ENCODE assay signal across 8 cellular contexts in genomic region chr15:82046668-82047492, GRCh38. TPM values are rescaled to one million over a fixed set of nuclear protein-coding genes. Genes with fewer than 3 reads are reported as not detected.
DNase-seq lines count a peak whose midpoint lies in the region; ATAC-seq and TF ChIP-seq lines count a peak whose summit lies in the region.

No MANE protein-coding gene starts in this region.

- peak; percentile 69 for ATAC-seq in GM21737 (IDR thresholded peaks at IDR 0.05; ENCODE audit: unreplicated experiment)

- H3K4me1 Mint-ChIP-seq in activated T-helper 2 cell treated with anti-CD3 and anti-CD28 coated beads, Interferon-gamma antibody, Interleukin-2, Interleukin-4, amounts not matched to agents 10 μg/mL and 5 μg/mL and 100 μg/mL, durations not matched to agents 14 hours and 24 hours and 36 hours (ENCODE audit: low read depth), result peaks cover 7% of the 10 kb centered on the region
- H3K4me1 Mint-ChIP-seq in stimulated activated naive CD8-positive, alpha-beta T cell treated with anti-CD3 and anti-CD28 coated beads, Interleukin-15, Interleukin-2, amounts not matched to agents 100 ng/mL and 50 ng/mL, for 24 hours (ENCODE audit: low read depth), result peaks cover 15% of the 10 kb centered on the region

- H3K36me3 ChIP-seq in KMS-11 (ENCODE audit: insufficient read depth), result no peaks in the 10 kb centered on the region
- H3K36me3 ChIP-seq in neural cell (ENCODE audit: insufficient read depth, low read length), result peaks cover 15% of the 10 kb centered on the region

- peak overlapping the region; percentile 89 for H3K27ac Mint-ChIP-seq in activated T-helper 2 cell treated with anti-CD3 and anti-CD28 coated beads, Interferon-gamma antibody, Interleukin-2, Interleukin-4, amounts not matched to agents 10 μg/mL and 5 μg/mL and 100 μg/mL, durations not matched to agents 14 hours and 24 hours and 36 hours
- peak overlapping the region; percentile 80 for H3K27ac Mint-ChIP-seq in stimulated activated naive CD8-positive, alpha-beta T cell treated with anti-CD3 and anti-CD28 coated beads, Interleukin-15, Interleukin-2, amounts not matched to agents 100 ng/mL and 50 ng/mL, for 24 hours

- no peaks in the 10 kb centered on the region for H3K36me3 Mint-ChIP-seq in activated T-helper 2 cell treated with anti-CD3 and anti-CD28 coated beads, Interferon-gamma antibody, Interleukin-2, Interleukin-4, amounts not matched to agents 10 μg/mL and 5 μg/mL and 100 μg/mL, durations not matched to agents 14 hours and 24 hours and 36 hours (ENCODE audit: low read depth)
- H3K36me3 Mint-ChIP-seq in stimulated activated naive CD8-positive, alpha-beta T cell treated with anti-CD3 and anti-CD28 coated beads, Interleukin-15, Interleukin-2, amounts not matched to agents 100 ng/mL and 50 ng/mL, for 24 hours (ENCODE audit: low read depth), result peaks cover 3% of the 10 kb centered on the region

- H3K9me3 ChIP-seq in neural cell (ENCODE audit: low read length), result peaks cover 3% of the 10 kb centered on the region

- peak; percentile 62 for TF ChIP-seq EP300 in neural cell (conservative IDR thresholded peaks at IDR 0.05; ENCODE audit: poor library complexity, severe bottlenecking)

- H2AFZ ChIP-seq in KMS-11 (ENCODE audit: low read depth), result peak overlapping the region; percentile 83
- H2AFZ ChIP-seq in neural cell (ENCODE audit: low read depth, low read length), result peak overlapping the region; percentile 88

- intact Hi-C loops in activated T-helper 2 cell treated with anti-CD3 and anti-CD28 coated beads, Interferon-gamma antibody, Interleukin-2, Interleukin-4, amounts not matched to agents 10 μg/mL and 5 μg/mL and 100 μg/mL, durations not matched to agents 14 hours and 24 hours and 36 hours (cut with micrococcal nuclease), result loop anchor here (5.0 to 10.0 kb wide), 4 partner anchors 565 to 1055 kb away; no protein-coding TSS in a partner anchor

- peak; percentile 47 for TF ChIP-seq CTCF in KMS-11 (conservative IDR thresholded peaks at IDR 0.05; ENCODE audit: low read depth, low read length)
- TF ChIP-seq CTCF in fibroblast of the aortic adventitia (IDR thresholded peaks at IDR 0.05; ENCODE audit: insufficient read depth, low read length), result peak; percentile 67
- TF ChIP-seq CTCF in neural cell (IDR thresholded peaks at IDR 0.05; ENCODE audit: poor library complexity, severe bottlenecking), result peak; percentile 94

- H3K79me2 ChIP-seq in KMS-11 (ENCODE audit: insufficient read depth, low read depth), result no peaks in the 10 kb centered on the region
- peaks cover 38% of the 10 kb centered on the region for H3K79me2 ChIP-seq in neural cell (replicated peaks; ENCODE audit: insufficient read depth, low read length)

- H4K20me1 ChIP-seq in KMS-11 (ENCODE audit: insufficient read depth), result no peaks in the 10 kb centered on the region
- peaks cover 23% of the 10 kb centered on the region for H4K20me1 ChIP-seq in neural cell (ENCODE audit: insufficient read depth)

- H3K27ac ChIP-seq in KMS-11 (peak overlapping the region; percentile 80), neural cell (ENCODE audit: low read length) (peak overlapping the region; percentile 100)

- H3K27me3 ChIP-seq in KMS-11 (ENCODE audit: insufficient read depth, low read depth), result no peaks in the 10 kb centered on the region
- no peaks in the 10 kb centered on the region for H3K27me3 ChIP-seq in neural cell (ENCODE audit: insufficient read depth, low read depth, low read length)

- peaks cover 43% of the 10 kb centered on the region for H3K27me3 Mint-ChIP-seq in activated T-helper 2 cell treated with anti-CD3 and anti-CD28 coated beads, Interferon-gamma antibody, Interleukin-2, Interleukin-4, amounts not matched to agents 10 μg/mL and 5 μg/mL and 100 μg/mL, durations not matched to agents 14 hours and 24 hours and 36 hours (ENCODE audit: low read depth)
- peaks cover 25% of the 10 kb centered on the region for H3K27me3 Mint-ChIP-seq in stimulated activated naive CD8-positive, alpha-beta T cell treated with anti-CD3 and anti-CD28 coated beads, Interleukin-15, Interleukin-2, amounts not matched to agents 100 ng/mL and 50 ng/mL, for 24 hours

- H3K4me1 ChIP-seq in KMS-11 (ENCODE audit: low read depth, poor library complexity, severe bottlenecking), result no peaks in the 10 kb centered on the region

- H3K4me3 ChIP-seq in KMS-11 (IDR thresholded peaks at IDR 0.05; ENCODE audit: insufficient read depth, low read depth, low read length) (no peak overlapping the region), fibroblast of the aortic adventitia (ENCODE audit: low read depth, low read length) (peak overlapping the region; percentile 82), neural cell (ENCODE audit: low read length) (peak overlapping the region; percentile 97)

- no peaks in the 10 kb centered on the region for H3K9me2 ChIP-seq in neural cell (ENCODE audit: insufficient read depth, low read length)

- peak overlapping the region; percentile 89 for H3K4me3 Mint-ChIP-seq in activated T-helper 2 cell treated with anti-CD3 and anti-CD28 coated beads, Interferon-gamma antibody, Interleukin-2, Interleukin-4, amounts not matched to agents 10 μg/mL and 5 μg/mL and 100 μg/mL, durations not matched to agents 14 hours and 24 hours and 36 hours (ENCODE audit: low read depth)
- peak overlapping the region; percentile 84 for H3K4me3 Mint-ChIP-seq in stimulated activated naive CD8-positive, alpha-beta T cell treated with anti-CD3 and anti-CD28 coated beads, Interleukin-15, Interleukin-2, amounts not matched to agents 100 ng/mL and 50 ng/mL, for 24 hours

- peak overlapping the region; percentile 56 for H3K4me2 ChIP-seq in KMS-11
- peak overlapping the region; percentile 35 for H3K4me2 ChIP-seq in neural cell (ENCODE audit: low read length)

- DNase-seq in DMS79 treated with DMSO at 0.1 percent for 48 hours (lab: John Stamatoyannopoulos, UW) (peak; percentile 40), RKO (ENCODE audit: low spot score) (peak; percentile 85), fibroblast of the aortic adventitia (ENCODE audit: low read depth) (peak; percentile 77)
- DNase-seq in activated T-helper 2 cell treated with anti-CD3 and anti-CD28 coated beads, Interferon-gamma antibody, Interleukin-2, Interleukin-4, amounts not matched to agents 10 μg/mL and 5 μg/mL and 100 μg/mL, durations not matched to agents 14 hours and 24 hours and 36 hours (ENCODE audit: low spot score), result peak; percentile 86

- H3K9ac ChIP-seq in KMS-11 (peak overlapping the region; percentile 73), neural cell (ENCODE audit: low read length) (peak overlapping the region; percentile 100)

- H3K9me3 Mint-ChIP-seq in activated T-helper 2 cell treated with anti-CD3 and anti-CD28 coated beads, Interferon-gamma antibody, Interleukin-2, Interleukin-4, amounts not matched to agents 10 μg/mL and 5 μg/mL and 100 μg/mL, durations not matched to agents 14 hours and 24 hours and 36 hours, result no peaks in the 10 kb centered on the region
- H3K9me3 Mint-ChIP-seq in stimulated activated naive CD8-positive, alpha-beta T cell treated with anti-CD3 and anti-CD28 coated beads, Interleukin-15, Interleukin-2, amounts not matched to agents 100 ng/mL and 50 ng/mL, for 24 hours, result no peaks in the 10 kb centered on the region

- peak; percentile 78 for TF ChIP-seq RAD21 in neural cell (conservative IDR thresholded peaks at IDR 0.05)

- H3F3A ChIP-seq in neural cell (ENCODE audit: insufficient read depth, low read length, poor library complexity, severe bottlenecking), result peaks cover 9% of the 10 kb centered on the region

TF ChIP-seq in neural cell, 6 proteins besides CTCF, POLR2A, EP300 and RAD21:
- TF ChIP-seq TAF1 (IDR thresholded peaks at IDR 0.05; ENCODE audit: low read depth) (no peak), POLR2AphosphoS5 (IDR thresholded peaks at IDR 0.05) (peak; percentile 85), EZH2 (IDR thresholded peaks at IDR 0.05; ENCODE audit: borderline replicate concordance, insufficient read depth, low read length, poor library complexity, severe bottlenecking) (no peak), MXI1 (conservative IDR thresholded peaks at IDR 0.05; ENCODE audit: poor library complexity, severe bottlenecking) (peak; percentile 82), SMC3 (conservative IDR thresholded peaks at IDR 0.05; ENCODE audit: poor library complexity) (peak; percentile 80), REST (IDR thresholded peaks at IDR 0.05; ENCODE audit: borderline replicate concordance) (peak; percentile 95)

RNA-seq across cellular contexts. Expression of gene MEX3B, which starts 1.1 kb away (rescaled TPM):
- 1.6 and 1.8 TPM in 2 replicates for total RNA-seq in activated T-helper 2 cell treated with anti-CD3 and anti-CD28 coated beads, Interferon-gamma antibody, Interleukin-2, Interleukin-4, amounts not matched to agents 10 μg/mL and 5 μg/mL and 100 μg/mL, durations not matched to agents 14 hours and 24 hours and 36 hours
- total RNA-seq in fibroblast of the aortic adventitia (ENCODE audit: low replicate concordance), result 2.1 and 3.5 TPM in 2 replicates
- polyA plus RNA-seq in neural cell, result 38.8 and 46.0 TPM in 2 replicates
- polyA minus RNA-seq in neural cell, result 118 and 140 TPM in 2 replicates
